6 cellular contexts compared by ENCODE assay signal in the genomic region with DNA sequence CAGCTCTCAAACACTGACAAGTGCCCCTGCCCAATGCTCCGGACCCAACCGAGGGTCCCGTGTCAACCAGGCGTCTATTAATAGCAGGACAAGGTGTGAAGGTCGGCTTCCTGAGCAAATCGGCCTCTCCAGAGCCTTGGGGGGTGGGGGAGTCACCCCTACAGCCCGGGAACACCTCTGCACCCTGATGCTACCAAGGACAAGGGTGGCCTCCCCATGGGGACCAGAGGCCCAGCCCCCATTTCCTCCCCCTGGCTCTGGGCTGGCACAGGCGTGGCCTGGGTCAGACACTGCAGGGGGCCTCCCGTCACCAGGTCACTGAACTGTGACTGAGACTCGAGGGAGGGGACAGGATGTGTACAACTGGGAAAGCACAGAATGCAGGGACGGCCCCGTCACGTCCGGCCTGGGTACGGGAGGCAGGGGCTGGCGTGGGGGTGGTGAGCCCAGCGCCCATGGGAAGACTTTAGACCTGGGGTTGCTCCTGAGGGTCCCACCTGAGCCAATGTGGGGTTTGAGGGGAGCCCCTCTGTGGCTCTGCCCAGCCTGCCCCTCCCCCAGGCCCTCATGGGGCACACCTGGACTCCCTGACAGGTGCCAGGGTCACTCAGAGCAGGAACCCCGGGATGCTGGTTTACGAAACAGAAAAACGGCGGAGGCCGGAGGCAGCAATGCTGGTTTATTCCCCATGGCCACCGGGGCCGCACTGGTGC. TPM values are rescaled to one million over a fixed set of nuclear protein-coding genes. Genes with fewer than 3 reads are reported as not detected.
DNase-seq lines count a peak whose midpoint lies in the region; ATAC-seq, FAIRE-seq and TF ChIP-seq lines count a peak whose summit lies in the region.

No MANE protein-coding gene starts in this region.

- H3K27me3 ChIP-seq in AG04450 (ENCODE audit: control insufficient read depth, insufficient read depth, low read length) (no peaks in the 10 kb centered on the region), pancreas (no peaks in the 10 kb centered on the region)

- H3K9me3 Mint-ChIP-seq in central memory CD8-positive, alpha-beta T cell, result no peaks in the 10 kb centered on the region

- H3K27ac ChIP-seq in AG04450 (ENCODE audit: low read depth, low read length) (no peak overlapping the region), pancreas (peak overlapping the region; percentile 35 to 80 (median 62))

- peaks cover 0 to 9% (median 0%) of the 10 kb centered on the region in 3 donors for H3K4me1 ChIP-seq in pancreas

- peaks cover 21% of the 10 kb centered on the region for H3K36me3 Mint-ChIP-seq in central memory CD8-positive, alpha-beta T cell (ENCODE audit: insufficient read depth)

- no peaks in the 10 kb centered on the region for H3K27me3 Mint-ChIP-seq in central memory CD8-positive, alpha-beta T cell

- ATAC-seq in GM21529 (IDR thresholded peaks at IDR 0.05; ENCODE audit: unreplicated experiment), result peak; percentile 80
- ATAC-seq in central memory CD8-positive, alpha-beta T cell (replicated peaks; ENCODE audit: extremely low read depth, poor library complexity, severe bottlenecking), result peak; percentile 79
- peak; percentile 9 to 58 (median 35) for ATAC-seq in pancreas

- no peak for FAIRE-seq in pancreas (lab: Jason Lieb, UNC)

- CTCF ChIA-PET in AG04450 (lab: Charles Lee), result no interaction called here

- TF ChIP-seq CTCF in AG04450 (IDR thresholded peaks at IDR 0.05; ENCODE audit: low read depth, low read length), result no peak
- no peak for TF ChIP-seq CTCF in pancreas (IDR thresholded peaks at IDR 0.05)

- peak overlapping the region; percentile 92 for H3K27ac Mint-ChIP-seq in central memory CD8-positive, alpha-beta T cell (ENCODE audit: low read depth)

- peak overlapping the region; percentile 83 for H3K4me3 ChIP-seq in AG04450 (ENCODE audit: low read depth, low read length)
- peak overlapping the region; percentile 49 to 93 (median 70) for H3K4me3 ChIP-seq in pancreas

- no peak for DNase-seq in AG04450 (ENCODE audit: low read depth, low spot score)
- DNase-seq in central memory CD8-positive, alpha-beta T cell (ENCODE audit: low spot score in 2 of 2), result peak; percentile 56 to 75
- peak in 4 of 6 donors; percentile 36 to 63 (median 54) for DNase-seq in pancreas
- DNase-seq in HT-29 (ENCODE audit: low spot score), result no peak

- POLR2A ChIA-PET in AG04450 (lab: Yijun Ruan, JAX), result no interaction called here

- no peaks in the 10 kb centered on the region; the same call in 1 of the 2 replicates for H3K9me3 ChIP-seq in AG04450 (ENCODE audit: control insufficient read depth, insufficient read depth, low read length)
- H3K9me3 ChIP-seq in pancreas, result no peaks in the 10 kb centered on the region

- H3K36me3 ChIP-seq in pancreas, result no peaks in the 10 kb centered on the region

- WGBS in pancreas, 2 donors, result 57 to 64% methylated on average over 21 to 24 of the region's 24 CpGs

- peak overlapping the region; percentile 87 for H3K4me3 Mint-ChIP-seq in central memory CD8-positive, alpha-beta T cell

- intact Hi-C loops in pancreas (cut with DNase I), result no loop called here

- peaks cover 14% of the 10 kb centered on the region for H3K4me1 Mint-ChIP-seq in central memory CD8-positive, alpha-beta T cell

TF ChIP-seq in PFSK-1, 5 proteins besides CTCF, POLR2A, EP300 and RAD21:
- TF ChIP-seq, protein P1, sequence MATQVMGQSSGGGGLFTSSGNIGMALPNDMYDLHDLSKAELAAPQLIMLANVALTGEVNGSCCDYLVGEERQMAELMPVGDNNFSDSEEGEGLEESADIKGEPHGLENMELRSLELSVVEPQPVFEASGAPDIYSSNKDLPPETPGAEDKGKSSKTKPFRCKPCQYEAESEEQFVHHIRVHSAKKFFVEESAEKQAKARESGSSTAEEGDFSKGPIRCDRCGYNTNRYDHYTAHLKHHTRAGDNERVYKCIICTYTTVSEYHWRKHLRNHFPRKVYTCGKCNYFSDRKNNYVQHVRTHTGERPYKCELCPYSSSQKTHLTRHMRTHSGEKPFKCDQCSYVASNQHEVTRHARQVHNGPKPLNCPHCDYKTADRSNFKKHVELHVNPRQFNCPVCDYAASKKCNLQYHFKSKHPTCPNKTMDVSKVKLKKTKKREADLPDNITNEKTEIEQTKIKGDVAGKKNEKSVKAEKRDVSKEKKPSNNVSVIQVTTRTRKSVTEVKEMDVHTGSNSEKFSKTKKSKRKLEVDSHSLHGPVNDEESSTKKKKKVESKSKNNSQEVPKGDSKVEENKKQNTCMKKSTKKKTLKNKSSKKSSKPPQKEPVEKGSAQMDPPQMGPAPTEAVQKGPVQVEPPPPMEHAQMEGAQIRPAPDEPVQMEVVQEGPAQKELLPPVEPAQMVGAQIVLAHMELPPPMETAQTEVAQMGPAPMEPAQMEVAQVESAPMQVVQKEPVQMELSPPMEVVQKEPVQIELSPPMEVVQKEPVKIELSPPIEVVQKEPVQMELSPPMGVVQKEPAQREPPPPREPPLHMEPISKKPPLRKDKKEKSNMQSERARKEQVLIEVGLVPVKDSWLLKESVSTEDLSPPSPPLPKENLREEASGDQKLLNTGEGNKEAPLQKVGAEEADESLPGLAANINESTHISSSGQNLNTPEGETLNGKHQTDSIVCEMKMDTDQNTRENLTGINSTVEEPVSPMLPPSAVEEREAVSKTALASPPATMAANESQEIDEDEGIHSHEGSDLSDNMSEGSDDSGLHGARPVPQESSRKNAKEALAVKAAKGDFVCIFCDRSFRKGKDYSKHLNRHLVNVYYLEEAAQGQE (IDR thresholded peaks at IDR 0.05; ENCODE audit: insufficient read depth in 1 of 2, low read depth in 2 of 2, low read length in 2 of 2), result no peak
- TF ChIP-seq FOXP2 (optimal IDR thresholded peaks at IDR 0.05; ENCODE audit: borderline replicate concordance, extremely low read depth, extremely low read length, insufficient read depth), result peak; percentile 96

RNA-seq across cellular contexts. Expression of a gene that starts 0.6 kb away (rescaled TPM):
- polyA plus RNA-seq in AG04450 (2011; rRNA removed) (53.6 and 99.8 TPM in 2 replicates), pancreas (10 to 100 TPM; 63.3 to 85.9 TPM)
- polyA minus RNA-seq in AG04450 (2011; rRNA and poly(A)+ RNA removed), result 43.6 and 50.6 TPM in 2 replicates
- polyA plus RNA-seq in PFSK-1 (2012; ENCODE audit: insufficient read length, low read depth), result 319 TPM
- 100 to 1,000 TPM in 2 of 6 donors, 10 to 100 TPM in 4; 38.0 to 135 (median 58.8) TPM for total RNA-seq in pancreas
- total RNA-seq in HT-29 (2014; rRNA removed; shearing (Covaris generic)), result 1,584 and 1,604 TPM in 2 replicates

RNA-seq across cellular contexts. Expression of a gene that starts 11.5 kb away (rescaled TPM):
- polyA plus RNA-seq in AG04450 (2011; rRNA removed) (9.1 and 13.5 TPM in 2 replicates), pancreas (10 to 100 TPM; 41.8 to 46.6 TPM)
- 8.1 and 8.6 TPM in 2 replicates for polyA minus RNA-seq in AG04450 (2011; rRNA and poly(A)+ RNA removed)
- polyA plus RNA-seq in PFSK-1 (2012; ENCODE audit: insufficient read length, low read depth), result 37.4 TPM
- 10 to 100 TPM; 12.7 to 20.7 (median 15.3) TPM for total RNA-seq in pancreas
- total RNA-seq in HT-29 (2014; rRNA removed; shearing (Covaris generic)), result 100 and 109 TPM in 2 replicates

RNA-seq across cellular contexts. Expression of a gene that starts 13.1 kb away (rescaled TPM):
- polyA plus RNA-seq in AG04450 (2011; rRNA removed) (not detected in 2 replicates), pancreas (under 1 TPM in 1 of 2 donors, not detected in 1; 0.14 TPM)
- polyA minus RNA-seq in AG04450 (2011; rRNA and poly(A)+ RNA removed), result not detected in 2 replicates
- not detected for polyA plus RNA-seq in PFSK-1 (2012; ENCODE audit: insufficient read length, low read depth)
- not detected for total RNA-seq in pancreas
- total RNA-seq in HT-29 (2014; rRNA removed; shearing (Covaris generic)), result 0.28 TPM in 1 of 2 replicates, not detected in the other

RNA-seq across cellular contexts. Expression of a gene that starts 34.9 kb away (rescaled TPM):
- 0.04 and 0.06 TPM in 2 replicates for polyA plus RNA-seq in AG04450 (2011; rRNA removed)
- not detected in 2 replicates for polyA minus RNA-seq in AG04450 (2011; rRNA and poly(A)+ RNA removed)
- 0.74 TPM for polyA plus RNA-seq in PFSK-1 (2012; ENCODE audit: insufficient read length, low read depth)
- 1 to 10 TPM in 1 of 6 donors, under 1 TPM in 5; 0.19 to 1.9 (median 0.69) TPM for total RNA-seq in pancreas
- polyA plus RNA-seq in pancreas, result 1 to 10 TPM in 1 of 2 donors, under 1 TPM in 1; 0.72 to 1.2 TPM
- total RNA-seq in HT-29 (2014; rRNA removed; shearing (Covaris generic)), result 1.2 and 1.7 TPM in 2 replicates

RNA-seq across cellular contexts. Expression of a gene that starts 54.8 kb away (rescaled TPM):
- polyA plus RNA-seq in AG04450 (2011; rRNA removed) (6.8 and 9.0 TPM in 2 replicates), pancreas (10 to 100 TPM; 23.4 to 40.9 TPM)
- 9.4 and 13.5 TPM in 2 replicates for polyA minus RNA-seq in AG04450 (2011; rRNA and poly(A)+ RNA removed)
- polyA plus RNA-seq in PFSK-1 (2012; ENCODE audit: insufficient read length, low read depth), result 46.4 TPM
- 10 to 100 TPM in 4 of 6 donors, 1 to 10 TPM in 2; 9.7 to 18.0 (median 10.9) TPM for total RNA-seq in pancreas
- total RNA-seq in HT-29 (2014; rRNA removed; shearing (Covaris generic)), result 44.6 and 49.8 TPM in 2 replicates

Comparison
In these comparisons a context has a peak if more than half of its experiments do, and no peak if none do; other contexts are left out.
1. DNase-seq: peak in central memory CD8-positive, alpha-beta T cell (2 of 2) and pancreas (4 of 6); none in AG04450 (single experiment) and HT-29 (single experiment).
2. RNA of a gene that starts 0.6 kb away (total RNA-seq): 1,584 to 1,604 TPM in HT-29; 38.0 to 135 TPM in pancreas; every median in the first group is over 10 times any median in the second.
3. Peak in every context shown above with its lines, with median percentiles within 50 percentile points of each other: ATAC-seq.